Comparison of ENCODE assay signal across 28 cellular contexts in the genomic region with DNA sequence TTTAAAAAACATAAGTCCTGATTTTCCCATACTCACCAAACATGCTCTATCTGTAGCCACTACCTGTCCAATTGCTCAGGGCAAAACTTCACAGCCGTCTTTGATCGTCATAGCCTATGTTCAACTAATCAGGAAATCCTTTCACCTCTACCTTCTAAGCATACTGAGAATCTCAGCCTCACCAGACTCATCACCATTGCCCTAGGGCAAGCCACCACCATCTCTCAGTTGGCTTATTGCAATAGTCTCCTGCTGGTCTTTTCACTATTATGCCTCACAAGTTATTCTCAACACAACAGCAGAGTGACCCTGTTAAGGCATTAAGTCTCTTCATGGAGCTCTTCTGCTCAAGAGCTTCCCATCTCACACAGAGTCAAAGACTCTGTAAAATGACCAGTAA.
"Had no signal": no experiment of that assay in that cellular context is flagged by ENCODE, and none has a peak within 500 bp of the region (broad histone marks: within the 10 kb centered on the region; RNA-seq: fewer than 3 reads in every experiment).

No MANE protein-coding gene starts in this region.

- H3K36me3 ChIP-seq: left ventricle myocardium inferior, pancreas, prostate gland, stomach, thyroid gland, transverse colon, upper lobe of right lung had no signal

- H3K4me3 ChIP-seq: left ventricle myocardium inferior, lung, mucosa of descending colon, pancreas, prostate gland, skin epidermis, stomach, testis, thyroid gland, transverse colon, upper lobe of right lung had no signal

- H3K27ac ChIP-seq: left ventricle myocardium inferior, pancreas, prostate gland, skin epidermis, stomach, testis, thyroid gland, transverse colon, upper lobe of right lung had no signal

- H3K27me3 ChIP-seq: pancreas, stomach, testis, thyroid gland, transverse colon, upper lobe of right lung had no signal

- H3K4me1 ChIP-seq: pancreas, prostate gland, testis, upper lobe of right lung had no signal

- DNase-seq: hypothalamus; immature natural killer cell; kidney; left ventricle myocardium inferior; mesendoderm; midbrain; mucosa of descending colon; naive thymus-derived CD4-positive, alpha-beta T cell; pancreas; posterior cingulate gyrus; retina; right cardiac atrium; stimulated activated CD4-positive, alpha-beta T cell treated with anti-CD3 and anti-CD28 coated beads, Interleukin-12 subunit alpha, Interleukin-12 subunit beta, amount 100 ng/mL, for 4 hours; stimulated activated CD4-positive, alpha-beta T cell treated with anti-CD3 and anti-CD28 coated beads, Interleukin-15, amount 100 ng/mL, for 24 hours; stimulated activated CD4-positive, alpha-beta T cell treated with anti-CD3 and anti-CD28 coated beads, Interleukin-2, amount 100 ng/mL, for 24 hours; stimulated activated CD4-positive, alpha-beta T cell treated with anti-CD3 and anti-CD28 coated beads, Interleukin-4, amount 100 ng/mL, for 1 hour; stimulated activated naive B cell treated with anti-CD40 and anti-IgM and Interleukin-4, amounts not matched to agents 10 μg/mL and 1 μg/mL and 100 μg/mL, for 72 hours; stimulated activated naive CD8-positive, alpha-beta T cell treated with anti-CD3 and anti-CD28 coated beads, Interleukin-15, Interleukin-2, amounts not matched to agents 100 U/mL and 50 U/mL, for 24 hours; stomach; testis; thyroid gland; transverse colon; upper lobe of right lung had no signal

- H3K9me3 ChIP-seq: left ventricle myocardium inferior, mucosa of descending colon, pancreas, prostate gland, stomach, testis, thyroid gland, transverse colon, upper lobe of right lung had no signal

- FAIRE-seq: islet of Langerhans, kidney, pancreas, urothelium cell line had no signal
